Comparison of ENCODE assay signal across 12 cellular contexts in the genomic region with DNA sequence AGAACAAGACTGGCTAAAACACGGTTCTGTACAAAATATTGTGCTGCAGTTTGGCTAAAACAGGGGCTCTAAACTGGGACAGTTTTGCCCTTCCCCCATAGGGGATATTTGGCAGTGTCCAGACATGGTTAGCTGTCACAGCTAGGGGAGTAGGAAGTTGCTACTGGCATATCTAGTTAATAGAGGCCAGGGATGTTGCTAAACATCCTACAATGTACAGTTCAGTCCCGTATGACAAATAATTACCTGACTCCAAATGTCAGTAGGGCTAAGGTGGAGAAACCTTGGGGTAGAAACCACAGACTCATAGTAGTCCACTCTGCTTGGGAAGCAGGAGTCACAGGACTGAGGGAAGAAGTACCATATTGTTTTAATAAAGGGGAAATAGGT. TPM values are rescaled to one million over a fixed set of nuclear protein-coding genes. Genes with fewer than 3 reads are reported as not detected.
DNase-seq lines count a peak whose midpoint lies in the region; ATAC-seq and TF ChIP-seq lines count a peak whose summit lies in the region.
"Had no signal": no experiment of that assay in that cellular context is flagged by ENCODE, and none has a peak within 500 bp of the region (broad histone marks: within the 10 kb centered on the region; RNA-seq: fewer than 3 reads in every experiment).

No MANE protein-coding gene starts in this region.

- no peaks in the 10 kb centered on the region for H3K36me3 ChIP-seq in CD4-positive, alpha-beta memory T cell (ENCODE audit: insufficient read depth, low read length)
- H3K36me3 ChIP-seq in mammary epithelial cell (ENCODE audit: insufficient read depth, low read length): no peaks in the 10 kb centered on the region
- no peaks in the 10 kb centered on the region for H3K36me3 ChIP-seq in rectal smooth muscle tissue (ENCODE audit: control insufficient read depth, insufficient read depth, low read length)

- TF ChIP-seq CTCF in mammary epithelial cell (conservative IDR thresholded peaks at IDR 0.05 in 1 of 2, IDR thresholded peaks at IDR 0.05 in 1 of 2; ENCODE audit: extremely low read depth in 1 of 2, insufficient read depth in 1 of 2, low read depth in 1 of 2, low read length in 2 of 2): no peak

- H3K4me1 Mint-ChIP-seq in CD4-positive, alpha-beta memory T cell: peaks cover 39 to 72% (median 55%) of the 10 kb centered on the region in 4 donors
- peaks cover 62% of the 10 kb centered on the region for H3K4me1 Mint-ChIP-seq in stimulated activated naive CD8-positive, alpha-beta T cell treated with anti-CD3 and anti-CD28 coated beads, Interleukin-15, amount 100 ng/mL, for 72 hours

- no peak overlapping the region for H3K27ac ChIP-seq in CD4-positive, alpha-beta memory T cell (ENCODE audit: low read depth, low read length)
- H3K27ac ChIP-seq in mammary epithelial cell (ENCODE audit: insufficient read depth, low read depth, low read length) (peak overlapping the region; percentile 57), right cardiac atrium (ENCODE audit: low read length) (peak overlapping the region; percentile 87), rectal smooth muscle tissue (ENCODE audit: low read depth, low read length) (peak overlapping the region; percentile 97)

- peak; percentile 15 to 16 for ATAC-seq in right cardiac atrium
- ATAC-seq in stimulated activated naive CD8-positive, alpha-beta T cell treated with anti-CD3 and anti-CD28 coated beads, Interleukin-15, amount 100 ng/mL, for 72 hours: no peak

- intact Hi-C loops in CD4-positive, alpha-beta memory T cell (cut with micrococcal nuclease): no loop called here
- intact Hi-C loops in mammary epithelial cell (cut with micrococcal nuclease) (loop anchor here (5.0 kb wide), 2 partner anchors 34 to 41 kb away; partner anchors contain the start of gene WBP1L), right cardiac atrium (cut with DNase I) (no loop called here)

- dilution Hi-C loops in mammary epithelial cell (cut with HindIII; ENCODE audit: low sequenced_read_pairs): no loop called here

- H3K27me3 Mint-ChIP-seq in CD4-positive, alpha-beta memory T cell: no peaks in the 10 kb centered on the region
- no peaks in the 10 kb centered on the region for H3K27me3 Mint-ChIP-seq in stimulated activated naive CD8-positive, alpha-beta T cell treated with anti-CD3 and anti-CD28 coated beads, Interleukin-15, amount 100 ng/mL, for 72 hours
- H3K27me3 Mint-ChIP-seq: activated naive CD4-positive, alpha-beta T cell treated with anti-CD3 and anti-CD28 coated beads, Interleukin-2, amount 50 U/mL, for 24 hours had no signal

- H3K9me3 ChIP-seq in CD4-positive, alpha-beta memory T cell (ENCODE audit: control insufficient read depth in 1 of 2, low read length in 2 of 2): no peaks in the 10 kb centered on the region
- H3K9me3 ChIP-seq in mammary epithelial cell (replicated peaks; ENCODE audit: insufficient read depth, low read length) (no peaks in the 10 kb centered on the region), right cardiac atrium (ENCODE audit: control insufficient read depth, low read length) (no peaks in the 10 kb centered on the region)

- peak overlapping the region; percentile 63 for H3K4me2 ChIP-seq in mammary epithelial cell (ENCODE audit: insufficient read depth, low read depth, low read length)

- H4K20me1 ChIP-seq in mammary epithelial cell (ENCODE audit: insufficient read depth, low read length): peaks cover 3% of the 10 kb centered on the region

- peak overlapping the region in 6 of 7 donors; percentile 4 to 60 (median 38) for H3K27ac Mint-ChIP-seq in CD4-positive, alpha-beta memory T cell
- no peak overlapping the region for H3K27ac Mint-ChIP-seq in stimulated activated naive CD8-positive, alpha-beta T cell treated with anti-CD3 and anti-CD28 coated beads, Interleukin-15, amount 100 ng/mL, for 72 hours
- H3K27ac Mint-ChIP-seq: activated naive CD4-positive, alpha-beta T cell treated with anti-CD3 and anti-CD28 coated beads, Interleukin-2, amount 50 U/mL, for 24 hours had no signal

- CTCF ChIA-PET in CD4-positive, alpha-beta memory T cell (lab: Charles Lee; ENCODE audit: partially characterized antibody): no interaction called here
- CTCF ChIA-PET in mammary epithelial cell (lab: Charles Lee; ENCODE audit: low non-redundant PET): no interaction called here

- peaks cover 36% of the 10 kb centered on the region for H3K4me1 ChIP-seq in CD4-positive, alpha-beta memory T cell (ENCODE audit: insufficient read depth, low read length)
- H3K4me1 ChIP-seq in mammary epithelial cell (ENCODE audit: insufficient read depth, low read length): peaks cover 47% of the 10 kb centered on the region
- peaks cover 55% of the 10 kb centered on the region for H3K4me1 ChIP-seq in right cardiac atrium (ENCODE audit: control insufficient read depth, insufficient read depth, low read length)
- peaks cover 53% of the 10 kb centered on the region for H3K4me1 ChIP-seq in rectal smooth muscle tissue (ENCODE audit: control insufficient read depth, insufficient read depth, low read length)

- POLR2A ChIA-PET in CD4-positive, alpha-beta memory T cell (lab: Charles Lee; ENCODE audit: partially characterized antibody): no interaction called here

- H3K27me3 ChIP-seq in CD4-positive, alpha-beta memory T cell (ENCODE audit: insufficient read depth, low read length): no peaks in the 10 kb centered on the region
- H3K27me3 ChIP-seq in mammary epithelial cell (ENCODE audit: insufficient read depth, low read length) (no peaks in the 10 kb centered on the region), right cardiac atrium (ENCODE audit: control insufficient read depth, insufficient read depth) (no peaks in the 10 kb centered on the region), rectal smooth muscle tissue (ENCODE audit: control insufficient read depth, insufficient read depth, low read length) (no peaks in the 10 kb centered on the region)

- 29% methylated on average over 2 of the region's 2 CpGs for WGBS in mammary epithelial cell (ENCODE audit: low coverage, missing lambda C conversion rate)
- WGBS in right cardiac atrium: 13% methylated on average over 2 of the region's 2 CpGs

- DNase-seq in CD4-positive, alpha-beta memory T cell: no peak
- peak; percentile 69 for DNase-seq in mammary epithelial cell
- no peak for DNase-seq in right cardiac atrium
- DNase-seq in DMS79 (lab: John Stamatoyannopoulos, UW): no peak
- no peak for DNase-seq in NCI-H1436 treated with DMSO at 0.1 percent for 48 hours (lab: John Stamatoyannopoulos, UW)
- no peak for DNase-seq in activated gamma-delta T cell (lab: John Stamatoyannopoulos, UW)
- no peak for DNase-seq in stimulated activated naive CD8-positive, alpha-beta T cell treated with anti-CD3 and anti-CD28 coated beads, Interleukin-15, amount 100 ng/mL, for 72 hours
- DNase-seq: activated CD4-positive, alpha-beta T cell treated with anti-CD3 and anti-CD28 coated beads for 1 hour; midbrain had no signal

- H2AFZ ChIP-seq in mammary epithelial cell (ENCODE audit: low read depth, low read length): peak overlapping the region; percentile 23

- peak overlapping the region; percentile 30 for H3K9ac ChIP-seq in mammary epithelial cell (ENCODE audit: insufficient read depth, low read length)
- H3K9ac ChIP-seq in rectal smooth muscle tissue (ENCODE audit: low read length): no peak overlapping the region

- H3K79me2 ChIP-seq in mammary epithelial cell (ENCODE audit: insufficient read depth, low read length): peaks cover 14% of the 10 kb centered on the region

- BruUV-seq in mammary epithelial cell (replicated peaks; lab: Mats Ljungman, UMichigan): no TSS peak

- peaks cover 8 to 17% of the 10 kb centered on the region in 2 donors for H3K36me3 Mint-ChIP-seq in CD4-positive, alpha-beta memory T cell

- in situ Hi-C loops in mammary epithelial cell (cut with MboI; ENCODE audit: low sequenced_read_pairs in 2 of 2): no loop called here

- H3K4me3 ChIP-seq in CD4-positive, alpha-beta memory T cell (ENCODE audit: low read length in 2 of 2): no peak overlapping the region
- H3K4me3 ChIP-seq in mammary epithelial cell (replicated peaks in 1 of 3; ENCODE audit: insufficient read depth in 1 of 3, low read depth in 2 of 3, low read length in 3 of 3) (no peak overlapping the region), right cardiac atrium (ENCODE audit: low read length) (no peak overlapping the region), rectal smooth muscle tissue (ENCODE audit: low read length) (peak overlapping the region; percentile 14)

- no peaks in the 10 kb centered on the region for H3K9me3 Mint-ChIP-seq in CD4-positive, alpha-beta memory T cell
- no peaks in the 10 kb centered on the region for H3K9me3 Mint-ChIP-seq in stimulated activated naive CD8-positive, alpha-beta T cell treated with anti-CD3 and anti-CD28 coated beads, Interleukin-15, amount 100 ng/mL, for 72 hours
- H3K9me3 Mint-ChIP-seq: activated naive CD4-positive, alpha-beta T cell treated with anti-CD3 and anti-CD28 coated beads, Interleukin-2, amount 50 U/mL, for 24 hours had no signal

- no peak overlapping the region for H3K4me3 Mint-ChIP-seq in CD4-positive, alpha-beta memory T cell
- no peak overlapping the region for H3K4me3 Mint-ChIP-seq in stimulated activated naive CD8-positive, alpha-beta T cell treated with anti-CD3 and anti-CD28 coated beads, Interleukin-15, amount 100 ng/mL, for 72 hours
- H3K4me3 Mint-ChIP-seq: activated naive CD4-positive, alpha-beta T cell treated with anti-CD3 and anti-CD28 coated beads, Interleukin-2, amount 50 U/mL, for 24 hours had no signal

RNA-seq across cellular contexts. Expression of gene WBP1L, which starts 39.8 kb away (rescaled TPM):
- total RNA-seq in CD4-positive, alpha-beta memory T cell: 10 to 100 TPM; 39.3 to 41.1 TPM
- polyA plus RNA-seq in CD4-positive, alpha-beta memory T cell: 10 to 100 TPM; 25.7 to 34.3 TPM
- 10 to 100 TPM; 18.4 to 48.2 TPM for total RNA-seq in mammary epithelial cell
- 20.7 TPM for polyA plus RNA-seq in mammary epithelial cell
- polyA minus RNA-seq in mammary epithelial cell: 24.7 TPM
- 10 to 100 TPM; 35.2 to 50.5 (median 37.8) TPM for total RNA-seq in right cardiac atrium
- polyA plus RNA-seq in right cardiac atrium: 19.1 TPM

RNA-seq across cellular contexts. Expression of gene CYP17A1, which starts 53.7 kb away (rescaled TPM):
- not detected for total RNA-seq in CD4-positive, alpha-beta memory T cell
- not detected for polyA plus RNA-seq in CD4-positive, alpha-beta memory T cell
- not detected for total RNA-seq in mammary epithelial cell
- polyA plus RNA-seq in mammary epithelial cell: not detected
- polyA minus RNA-seq in mammary epithelial cell: not detected
- not detected for total RNA-seq in right cardiac atrium
- 0.11 TPM for polyA plus RNA-seq in right cardiac atrium
- total RNA-seq: RPMI7951 had no signal

Comparison
In these comparisons a context has a peak if more than half of its experiments do, and no peak if none do; other contexts are left out.
1. H3K27ac Mint-ChIP-seq: peak in CD4-positive, alpha-beta memory T cell (6 of 7); none in stimulated activated naive CD8-positive, alpha-beta T cell treated with anti-CD3 and anti-CD28 coated beads, Interleukin-15, amount 100 ng/mL, for 72 hours (0 of 2).